In genomic region chr3:66998075-66998898, GRCh38 we compare ENCODE assay signal across 1 cellular context.
TF ChIP-seq lines count a peak whose summit lies in the region.

Gene KBTBD8, plus strand, starts transcription at chr3:66998307. Its CDS starts 49 bp downstream, at chr3:66998356.

TF ChIP-seq in K562, 482 proteins besides CTCF, POLR2A, EP300 and RAD21 (continued from another document and continues in another):
- no peak for TF ChIP-seq CLOCK (CRISPR knock-in tag; IDR thresholded peaks at IDR 0.05; ENCODE audit: borderline replicate concordance)
- TF ChIP-seq ZMIZ1 (IDR thresholded peaks at IDR 0.05; ENCODE audit: low read depth in 2 of 2, low read length in 2 of 2), result no peak
- TF ChIP-seq ZFX (CRISPR knock-in tag; IDR thresholded peaks at IDR 0.05), result no peak
- no peak for TF ChIP-seq NFIC (IDR thresholded peaks at IDR 0.05)
- TF ChIP-seq ZNF175 (CRISPR knock-in tag; IDR thresholded peaks at IDR 0.05; ENCODE audit: low read depth), result no peak
- TF ChIP-seq NCOA4 (IDR thresholded peaks at IDR 0.05; ENCODE audit: partially characterized antibody), result no peak
- no peak for TF ChIP-seq FOXK1 (CRISPR knock-in tag; IDR thresholded peaks at IDR 0.05; ENCODE audit: borderline replicate concordance)
- TF ChIP-seq TARDBP (IDR thresholded peaks at IDR 0.05), result no peak
- TF ChIP-seq E2F5 (CRISPR knock-in tag; IDR thresholded peaks at IDR 0.05), result no peak
- TF ChIP-seq ZNF449 (CRISPR knock-in tag; IDR thresholded peaks at IDR 0.05), result no peak
- no peak for TF ChIP-seq GTF3C2 (IDR thresholded peaks at IDR 0.05; ENCODE audit: borderline replicate concordance, extremely low read depth, insufficient read length)
- no peak for TF ChIP-seq ZBED1 (IDR thresholded peaks at IDR 0.05)
- no peak for TF ChIP-seq ZNF592 (IDR thresholded peaks at IDR 0.05)
- no peak for TF ChIP-seq HNRNPH1 (optimal IDR thresholded peaks at IDR 0.05; ENCODE audit: low read depth, low read length)
- TF ChIP-seq ZNF12 (CRISPR knock-in tag; IDR thresholded peaks at IDR 0.05), result no peak
- TF ChIP-seq SIX5 (IDR thresholded peaks at IDR 0.05; ENCODE audit: borderline replicate concordance in 1 of 2, insufficient read depth in 1 of 2, low read depth in 1 of 2, low read length in 2 of 2), result peak; percentile 60 to 66
- no peak for TF ChIP-seq NR2C2 (CRISPR knock-in tag; IDR thresholded peaks at IDR 0.05)
- TF ChIP-seq NR2C2 (tag; IDR thresholded peaks at IDR 0.05), result peak; percentile 80
- peak; percentile 96 for TF ChIP-seq ETS1 (conservative IDR thresholded peaks at IDR 0.05; ENCODE audit: control insufficient read depth, low read depth, low read length)
- no peak for TF ChIP-seq ZNF512 (tag; IDR thresholded peaks at IDR 0.05)
- no peak for TF ChIP-seq TEAD4 (IDR thresholded peaks at IDR 0.05; ENCODE audit: low read length)
- no peak for TF ChIP-seq TEAD4 (CRISPR knock-in tag; IDR thresholded peaks at IDR 0.05; ENCODE audit: borderline replicate concordance)
- TF ChIP-seq HES1 (IDR thresholded peaks at IDR 0.05; ENCODE audit: low read depth), result no peak
- no peak for TF ChIP-seq ZFP1 (CRISPR knock-in tag; IDR thresholded peaks at IDR 0.05)
- peak; percentile 31; the same call in 1 of the 2 replicates for TF ChIP-seq PKNOX1 (IDR thresholded peaks at IDR 0.05)
- TF ChIP-seq NR3C1 (CRISPR knock-in tag; IDR thresholded peaks at IDR 0.05), result no peak
- TF ChIP-seq ZNF274 (IDR thresholded peaks at IDR 0.05; ENCODE audit: borderline replicate concordance, low read depth, low read length), result no peak
- no peak for TF ChIP-seq SP2 (IDR thresholded peaks at IDR 0.05; ENCODE audit: extremely low read depth, low read depth, low read length, poor library complexity, severe bottlenecking)
- no peak for TF ChIP-seq TCF3 (CRISPR knock-in tag; IDR thresholded peaks at IDR 0.05)
- TF ChIP-seq FOXP1 (CRISPR knock-in tag; IDR thresholded peaks at IDR 0.05), result no peak
- TF ChIP-seq RBM14 (IDR thresholded peaks at IDR 0.05; ENCODE audit: borderline replicate concordance, insufficient read depth, low read depth, low read length), result no peak
- TF ChIP-seq ZBTB8A (IDR thresholded peaks at IDR 0.05; ENCODE audit: partially characterized antibody), result no peak
- TF ChIP-seq HDAC3 (IDR thresholded peaks at IDR 0.05; ENCODE audit: borderline replicate concordance, partially characterized antibody), result no peak
- no peak for TF ChIP-seq BACH1 (tag; IDR thresholded peaks at IDR 0.05)
- TF ChIP-seq GATA2 (CRISPR knock-in tag; IDR thresholded peaks at IDR 0.05), result no peak
- no peak for TF ChIP-seq ARID3A (IDR thresholded peaks at IDR 0.05; ENCODE audit: borderline replicate concordance, low read depth, low read length)
- no peak for TF ChIP-seq ZNF311 (CRISPR knock-in tag; IDR thresholded peaks at IDR 0.05)
